8 cellular contexts compared by ENCODE assay signal in genomic region chr6:75266716-75267291, GRCh38. TPM values are rescaled to one million over a fixed set of nuclear protein-coding genes. Genes with fewer than 3 reads are reported as not detected.
DNase-seq lines count a peak whose midpoint lies in the region; ATAC-seq and TF ChIP-seq lines count a peak whose summit lies in the region.

No MANE protein-coding gene starts in this region.

- no peaks in the 10 kb centered on the region for H3K36me3 ChIP-seq in kidney epithelial cell (ENCODE audit: control insufficient read depth, insufficient read depth, low read length)
- H3K36me3 ChIP-seq in vagina: peaks cover 0 to 14% of the 10 kb centered on the region in 2 donors

- TF ChIP-seq POLR2A in vagina (IDR thresholded peaks at IDR 0.05): no peak

- H3K27me3 ChIP-seq in kidney epithelial cell (ENCODE audit: control insufficient read depth, insufficient read depth, low read length): no peaks in the 10 kb centered on the region
- H3K27me3 ChIP-seq in vagina: no peaks in the 10 kb centered on the region

- DNase-seq in NCI-H2227 (lab: John Stamatoyannopoulos, UW; ENCODE audit: unreplicated experiment) (peak; percentile 36), brain pericyte (ENCODE audit: low read depth, low spot score) (peak; percentile 26), kidney epithelial cell (ENCODE audit: low read depth) (no peak), vagina (ENCODE audit: extremely low spot score in 2 of 2) (no peak)
- DNase-seq in stimulated activated CD8-positive, alpha-beta memory T cell treated with anti-CD3 and anti-CD28 coated beads, Interleukin-4, amount 100 ng/mL, for 48 hours: no peak

- no peaks in the 10 kb centered on the region for H3K9me3 ChIP-seq in vagina

- intact Hi-C loops in vagina (cut with DNase I): no loop called here

- peak; percentile 72 for ATAC-seq in GM18511 (IDR thresholded peaks at IDR 0.05; ENCODE audit: unreplicated experiment)
- peak; percentile 48 for ATAC-seq in HG02970 (IDR thresholded peaks at IDR 0.05; ENCODE audit: low FRiP score, unreplicated experiment)

- H3K27ac ChIP-seq in C4-2B (no peak overlapping the region), vagina (no peak overlapping the region)

- peaks cover 24% of the 10 kb centered on the region for H3K4me1 ChIP-seq in vagina

- no peak overlapping the region for H3K4me3 ChIP-seq in kidney epithelial cell (ENCODE audit: low read depth, low read length)
- no peak overlapping the region for H3K4me3 ChIP-seq in vagina

- TF ChIP-seq CTCF in C4-2B (conservative IDR thresholded peaks at IDR 0.05) (peak; percentile 88), kidney epithelial cell (IDR thresholded peaks at IDR 0.05; ENCODE audit: insufficient read depth, low read length, poor library complexity, severe bottlenecking) (peak; percentile 71), vagina (IDR thresholded peaks at IDR 0.05) (peak; percentile 68 to 76 (median 70))

RNA-seq across cellular contexts. Expression of gene TMEM30A, which starts 17.8 kb away (rescaled TPM):
- total RNA-seq in kidney epithelial cell: 88.9 TPM in 2 replicates
- total RNA-seq in vagina: 52.1 TPM

RNA-seq across cellular contexts. Expression of gene COX7A2, which starts 23.2 kb away (rescaled TPM):
- total RNA-seq in kidney epithelial cell (171 and 181 TPM in 2 replicates), vagina (286 TPM)

Comparison
In these comparisons a context has a peak if more than half of its experiments do, and no peak if none do; other contexts are left out.
1. DNase-seq: peak in NCI-H2227 (single experiment) and brain pericyte (single experiment); none in kidney epithelial cell (single experiment), vagina (0 of 2) and stimulated activated CD8-positive, alpha-beta memory T cell treated with anti-CD3 and anti-CD28 coated beads, Interleukin-4, amount 100 ng/mL, for 48 hours (single experiment).
2. Peak in every context shown above with its lines, with median percentiles within 50 percentile points of each other: CTCF ChIP-seq.